ENCODE assay signal across 8 cellular contexts in genomic region chr14:71139058-71139946, GRCh38.
DNase-seq lines count a peak whose midpoint lies in the region; ATAC-seq, FAIRE-seq and TF ChIP-seq lines count a peak whose summit lies in the region.

No MANE protein-coding gene starts in this region.

- BruUV-seq in Caco-2 (replicated peaks; lab: Mats Ljungman, UMichigan), result no TSS peak

- peaks cover 36% of the 10 kb centered on the region for H3K4me1 ChIP-seq in Caco-2
- peaks cover 0 to 6% (median 4%) of the 10 kb centered on the region in 4 donors for H3K4me1 ChIP-seq in Peyer's patch
- peaks cover 15% of the 10 kb centered on the region for H3K4me1 ChIP-seq in parathyroid adenoma

- peak; percentile 54 to 69 for DNase-seq in Caco-2
- DNase-seq in HPDE6-E6E7 (ENCODE audit: extremely low spot score), result peak; percentile 63
- DNase-seq in Peyer's patch, result peak; percentile 27 to 70 (median 65)
- DNase-seq in activated naive CD4-positive, alpha-beta T cell treated with Interleukin-2 at 50 U/mL for 16 hours, result peak; percentile 63
- DNase-seq in glomerular visceral epithelial cell (ENCODE audit: extremely low spot score), result peak; percentile 61
- DNase-seq in urothelium cell line (ENCODE audit: low spot score), result peak; percentile 86

- H3K9me3 ChIP-seq in Caco-2, result peaks cover 14% of the 10 kb centered on the region
- H3K9me3 ChIP-seq in Peyer's patch, result no peaks in the 10 kb centered on the region
- H3K9me3 ChIP-seq in parathyroid adenoma (ENCODE audit: control insufficient read depth, low read length), result no peaks in the 10 kb centered on the region

- no peak overlapping the region for H3K27ac Mint-ChIP-seq in Caco-2 (ENCODE audit: unreplicated experiment)

- peak; percentile 89 to 95 for TF ChIP-seq CTCF in Caco-2 (IDR thresholded peaks at IDR 0.05; ENCODE audit: insufficient read depth in 1 of 2, low read depth in 1 of 2, low read length in 1 of 2, severe bottlenecking in 1 of 2, unreplicated experiment in 1 of 2)
- TF ChIP-seq CTCF in Peyer's patch (IDR thresholded peaks at IDR 0.05), result peak; percentile 62 to 91 (median 88)
- TF ChIP-seq CTCF in parathyroid adenoma (IDR thresholded peaks at IDR 0.05), result peak; percentile 96

- TF ChIP-seq POLR2A in Peyer's patch (IDR thresholded peaks at IDR 0.05), result no peak

- POLR2A ChIA-PET in Caco-2 (lab: Charles Lee), result no interaction called here

- CTCF ChIA-PET in Caco-2 (lab: Charles Lee), result interaction anchor here (0.6 kb wide), 1 partner anchor 35 kb away, joined by 3 read pairs; no protein-coding TSS in a partner anchor

- H3K4me3 ChIP-seq in Caco-2 (ENCODE audit: low read depth, low read length) (no peak overlapping the region), Peyer's patch (no peak overlapping the region), parathyroid adenoma (ENCODE audit: low read depth, low read length) (no peak overlapping the region)

- no peaks in the 10 kb centered on the region for H3K36me3 Mint-ChIP-seq in Caco-2 (ENCODE audit: insufficient read depth, unreplicated experiment)

- peaks cover 5% of the 10 kb centered on the region for H3K4me1 Mint-ChIP-seq in Caco-2 (ENCODE audit: low read depth, unreplicated experiment)

- H3K4me3 Mint-ChIP-seq in Caco-2 (ENCODE audit: unreplicated experiment), result no peak overlapping the region

- no peak overlapping the region for H3K9ac ChIP-seq in parathyroid adenoma

- intact Hi-C loops in Caco-2 (cut with micrococcal nuclease; ENCODE audit: unreplicated experiment), result loop anchor here (1.0 to 10.0 kb wide), 4 partner anchors 181 to 715 kb away; partner anchors contain the start of gene SIPA1L1

- no peaks in the 10 kb centered on the region for H3K79me2 ChIP-seq in parathyroid adenoma

- H3K36me3 ChIP-seq in Caco-2 (ENCODE audit: control insufficient read depth, insufficient read depth, low read length) (no peaks in the 10 kb centered on the region), Peyer's patch (no peaks in the 10 kb centered on the region), parathyroid adenoma (ENCODE audit: control insufficient read depth, insufficient read depth, low read length) (no peaks in the 10 kb centered on the region)

- H2AFZ ChIP-seq in parathyroid adenoma, result no peak overlapping the region

- no peak overlapping the region for H3K4me2 ChIP-seq in parathyroid adenoma (ENCODE audit: low read length)

- H3K27me3 Mint-ChIP-seq in Caco-2 (ENCODE audit: insufficient read depth, unreplicated experiment), result no peaks in the 10 kb centered on the region

- no peak for ATAC-seq in HG03025 (IDR thresholded peaks at IDR 0.05; ENCODE audit: low FRiP score, unreplicated experiment)

- H3K27ac ChIP-seq in Peyer's patch, result no peak overlapping the region
- H3K27ac ChIP-seq in parathyroid adenoma, result no peak overlapping the region

- H3K27me3 ChIP-seq in Caco-2 (replicated peaks; ENCODE audit: control insufficient read depth, insufficient read depth, low read length) (no peaks in the 10 kb centered on the region), Peyer's patch (no peaks in the 10 kb centered on the region), parathyroid adenoma (ENCODE audit: control insufficient read depth, insufficient read depth, low read length) (no peaks in the 10 kb centered on the region)

- no peaks in the 10 kb centered on the region for H3K9me3 Mint-ChIP-seq in Caco-2 (ENCODE audit: unreplicated experiment)

- no peak for FAIRE-seq in urothelium cell line (lab: Jason Lieb, UNC)
